In the genomic region with DNA sequence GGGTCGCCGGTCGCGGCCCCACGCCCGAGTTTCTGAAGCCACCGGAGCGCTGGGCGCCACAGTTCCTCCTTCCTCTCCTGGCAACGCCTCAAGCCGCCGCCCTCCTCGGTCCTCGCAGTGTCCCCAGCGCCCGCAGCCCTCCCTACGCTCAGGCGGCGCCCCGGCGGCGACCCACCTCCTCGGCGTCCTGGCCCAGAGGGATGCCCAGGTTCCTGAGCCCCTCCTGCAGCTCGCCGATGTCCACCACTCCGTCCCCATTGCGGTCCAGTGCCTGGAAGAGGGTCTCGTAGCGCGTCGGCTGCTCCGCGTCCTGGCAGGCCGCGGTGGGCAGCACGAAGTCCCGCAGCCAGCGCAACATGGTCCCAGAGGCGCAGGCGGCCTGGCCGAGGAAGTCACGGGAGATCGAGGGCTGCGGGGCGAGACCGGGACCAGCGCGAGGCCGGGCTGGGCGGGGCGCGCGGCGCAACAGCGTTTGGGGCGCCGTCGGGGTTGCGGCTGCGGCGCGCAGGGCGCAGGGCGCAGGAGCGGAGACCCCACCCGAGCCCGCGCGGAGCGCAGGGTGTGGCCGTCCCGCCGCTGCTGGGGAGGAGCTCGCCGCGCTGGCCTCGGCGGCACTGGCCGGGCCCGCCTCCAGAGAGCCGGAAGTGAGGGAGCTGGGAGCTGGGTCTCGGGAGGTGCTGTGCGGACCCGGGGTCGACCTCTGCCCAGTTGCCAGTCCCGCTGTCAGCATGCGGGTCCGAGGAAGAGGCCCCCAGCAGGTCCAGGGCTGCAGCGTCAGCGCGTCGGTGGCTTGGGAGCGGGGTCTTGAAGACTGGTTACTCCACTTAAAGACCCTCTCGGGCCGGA, we compare ENCODE assay signal across 8 cellular contexts. TPM values are rescaled to one million over a fixed set of nuclear protein-coding genes. Genes with fewer than 3 reads are reported as not detected.
DNase-seq lines count a peak whose midpoint lies in the region; ATAC-seq and TF ChIP-seq lines count a peak whose summit lies in the region.

A gene (minus strand): TSS at position 563 of the 846 bp plus-strand sequence. CDS start 205 bp downstream, at position 358.

- H3K36me3 Mint-ChIP-seq in CD4-positive, alpha-beta T cell (ENCODE audit: low read depth), result peaks cover 8% of the 10 kb centered on the region
- H3K36me3 Mint-ChIP-seq in activated T-cell treated with anti-CD3 and anti-CD28 coated beads, Interleukin-2, amount 50 U/mL, for 72 hours (ENCODE audit: insufficient read depth in 2 of 2), result peaks cover 6 to 9% of the 10 kb centered on the region in 2 donors

- 1% methylated on average over 15 of the region's 96 CpGs for WGBS in esophagus muscularis mucosa

- peaks cover 34% of the 10 kb centered on the region for H3K4me1 Mint-ChIP-seq in CD4-positive, alpha-beta T cell (ENCODE audit: low read depth)
- peaks cover 34% of the 10 kb centered on the region for H3K4me1 Mint-ChIP-seq in activated T-cell treated with anti-CD3 and anti-CD28 coated beads, Interleukin-2, amount 50 U/mL, for 72 hours (ENCODE audit: low read depth)

- no peak for TF ChIP-seq EP300 in esophagus muscularis mucosa (IDR thresholded peaks at IDR 0.05)

- H3K36me3 ChIP-seq in PC-9 (ENCODE audit: low read depth) (peaks cover 38% of the 10 kb centered on the region), esophagus muscularis mucosa (peaks cover 0 to 12% (median 5%) of the 10 kb centered on the region in 4 donors)

- intact Hi-C loops in CD4-positive, alpha-beta T cell (cut with DNase I, micrococcal nuclease), result loop anchor here (5.0 kb wide), 2 partner anchors 423 to 447 kb away; no protein-coding TSS in a partner anchor
- intact Hi-C loops in PC-9 (cut with micrococcal nuclease; ENCODE audit: unreplicated experiment) (loop anchor here (5.0 kb wide), 1 partner anchor 302 kb away; no protein-coding TSS in a partner anchor), esophagus muscularis mucosa (cut with DNase I) (no loop called here)

- peaks cover 49% of the 10 kb centered on the region for H3K79me2 ChIP-seq in PC-9 (ENCODE audit: low read depth)

- H3K9me2 ChIP-seq in PC-9 (ENCODE audit: insufficient read depth), result no peaks in the 10 kb centered on the region; the same call in 1 of the 2 replicates

- peak within 1 kb of the TSS; percentile 42 for H3K27ac ChIP-seq in CD4-positive, alpha-beta T cell (ENCODE audit: low read depth, low read length)
- H3K27ac ChIP-seq in PC-9, result peak within 1 kb of the TSS; percentile 80
- peak within 1 kb of the TSS; percentile 86 to 91 (median 90) for H3K27ac ChIP-seq in esophagus muscularis mucosa (replicated peaks in 1 of 4)

- CTCF ChIA-PET in CD4-positive, alpha-beta T cell (lab: Charles Lee), result interaction anchor here (1.0 to 1.9 kb wide), 4 partner anchors 9 to 492 kb away, joined by 3 to 5 read pairs (median 3); a partner anchor contains a TSS
- CTCF ChIA-PET in PC-9 (lab: Charles Lee), result interaction anchor here (0.5 to 0.9 kb wide), 4 partner anchors 361 to 900 kb away, joined by 3 to 5 read pairs (median 4); a partner anchor contains a TSS

- TF ChIP-seq CTCF in CD4-positive, alpha-beta T cell (IDR thresholded peaks at IDR 0.05), result no peak
- no peak for TF ChIP-seq CTCF in PC-9 (conservative IDR thresholded peaks at IDR 0.05)
- TF ChIP-seq CTCF in esophagus muscularis mucosa (IDR thresholded peaks at IDR 0.05), result no peak

- H3K27ac Mint-ChIP-seq in CD4-positive, alpha-beta T cell, result peak within 1 kb of the TSS; percentile 83
- peak within 1 kb of the TSS; percentile 88 for H3K27ac Mint-ChIP-seq in activated T-cell treated with anti-CD3 and anti-CD28 coated beads, Interleukin-2, amount 50 U/mL, for 72 hours

- H3K4me3 Mint-ChIP-seq in CD4-positive, alpha-beta T cell, result peak within 1 kb of the TSS; percentile 94
- H3K4me3 Mint-ChIP-seq in activated T-cell treated with anti-CD3 and anti-CD28 coated beads, Interleukin-2, amount 50 U/mL, for 72 hours, result peak within 1 kb of the TSS; percentile 92 to 97

- peaks cover 25% of the 10 kb centered on the region for H3F3A ChIP-seq in PC-9 (ENCODE audit: insufficient read depth, low read depth)

- TF ChIP-seq POLR2A in esophagus muscularis mucosa (IDR thresholded peaks at IDR 0.05; ENCODE audit: low read depth), result no peak

- peaks cover 24% of the 10 kb centered on the region for H3K4me1 ChIP-seq in PC-9 (replicated peaks; ENCODE audit: insufficient read depth)
- peaks cover 18 to 36% (median 25%) of the 10 kb centered on the region in 4 donors for H3K4me1 ChIP-seq in esophagus muscularis mucosa

- BruUV-seq in PC-9 (replicated peaks; lab: Mats Ljungman, UMichigan), result no TSS peak

- H3K9me3 Mint-ChIP-seq in CD4-positive, alpha-beta T cell, result no peaks in the 10 kb centered on the region
- peaks cover 3% of the 10 kb centered on the region in 2 donors for H3K9me3 Mint-ChIP-seq in activated T-cell treated with anti-CD3 and anti-CD28 coated beads, Interleukin-2, amount 50 U/mL, for 72 hours

- no peaks in the 10 kb centered on the region for H3K27me3 Mint-ChIP-seq in CD4-positive, alpha-beta T cell
- H3K27me3 Mint-ChIP-seq in activated T-cell treated with anti-CD3 and anti-CD28 coated beads, Interleukin-2, amount 50 U/mL, for 72 hours (ENCODE audit: low read depth), result no peaks in the 10 kb centered on the region

- ATAC-seq in CD4-positive, alpha-beta T cell (ENCODE audit: poor library complexity), result peak; percentile 92
- ATAC-seq in GM19395 (IDR thresholded peaks at IDR 0.05; ENCODE audit: unreplicated experiment), result peak; percentile 69
- ATAC-seq in activated T-cell treated with anti-CD3 and anti-CD28 coated beads, Interleukin-2, amount 50 U/mL, for 72 hours (replicated peaks in 1 of 2), result peak; percentile 98

- peaks cover 10% of the 10 kb centered on the region; the same call in 1 of the 2 replicates for H4K20me1 ChIP-seq in PC-9 (ENCODE audit: insufficient read depth)

- H3K27me3 ChIP-seq in CD4-positive, alpha-beta T cell (ENCODE audit: control insufficient read depth, insufficient read depth, low read length), result no peaks in the 10 kb centered on the region
- no peaks in the 10 kb centered on the region for H3K27me3 ChIP-seq in PC-9 (ENCODE audit: insufficient read depth, low read depth)
- H3K27me3 ChIP-seq in esophagus muscularis mucosa, result no peaks in the 10 kb centered on the region

- peak within 1 kb of the TSS; percentile 95 for H2AFZ ChIP-seq in PC-9

- peak within 1 kb of the TSS; percentile 89 for H3K4me2 ChIP-seq in PC-9

- POLR2A ChIA-PET in CD4-positive, alpha-beta T cell (lab: Charles Lee), result interaction anchor here (0.6 to 2.3 kb wide), 18 partner anchors 10 to 900 kb away, joined by 3 to 21 read pairs (median 4); a partner anchor contains a TSS
- POLR2A ChIA-PET in PC-9 (lab: Charles Lee; ENCODE audit: unreplicated experiment), result interaction anchor here (0.5 to 1.0 kb wide), 10 partner anchors 11 to 1025 kb away, joined by 3 to 8 read pairs (median 5); no protein-coding TSS in a partner anchor

- H3K4me3 ChIP-seq in PC-9 (peak within 1 kb of the TSS; percentile 91), esophagus muscularis mucosa (peak within 1 kb of the TSS; percentile 70 to 95 (median 91))

- H3K9me3 ChIP-seq in CD4-positive, alpha-beta T cell (ENCODE audit: control insufficient read depth, low read length), result no peaks in the 10 kb centered on the region
- 0 out of 2 replicates have a peak, but pooled peaks cover 6% of the 10 kb centered on the region for H3K9me3 ChIP-seq in PC-9 (ENCODE audit: insufficient read depth, low read depth)
- no peaks in the 10 kb centered on the region for H3K9me3 ChIP-seq in esophagus muscularis mucosa

- DNase-seq in CD4-positive, alpha-beta T cell, result peak; percentile 51 to 79 (median 65)
- peak; percentile 85 for DNase-seq in HK-2 (ENCODE audit: unreplicated experiment)
- DNase-seq in PC-9, result peak; percentile 67 to 90
- peak; percentile 86 to 88 for DNase-seq in activated T-cell treated with anti-CD3 and anti-CD28 coated beads, Interleukin-2, amount 50 U/mL, for 72 hours
- no peak for DNase-seq in esophagus muscularis mucosa (ENCODE audit: extremely low spot score)
- peak; percentile 89 for DNase-seq in myocyte (ENCODE audit: low read depth)
- DNase-seq in stimulated activated CD8-positive, alpha-beta memory T cell treated with anti-CD3 and anti-CD28 coated beads, Interleukin-7, amount 100 ng/mL, for 48 hours (ENCODE audit: extremely low read depth in 1 of 2, low read depth in 1 of 2), result peak; percentile 61 to 63

RNA-seq across cellular contexts. Expression of the gene that starts here (rescaled TPM):
- 1 to 10 TPM; 4.9 to 5.5 TPM for total RNA-seq in CD4-positive, alpha-beta T cell
- total RNA-seq in PC-9 (2021) (47.3 and 60.5 TPM in 2 replicates), esophagus muscularis mucosa (10 to 100 TPM; 22.6 to 31.7 (median 24.0) TPM), myocyte (58.4 and 58.9 TPM in 2 replicates)
- total RNA-seq in activated T-cell treated with anti-CD3 and anti-CD28 coated beads, Interleukin-2, amount 50 U/mL, for 72 hours, result 10 to 100 TPM; 17.4 to 21.4 TPM
- polyA plus RNA-seq in myocyte (2012), result 15.1 TPM
